Comparison of ENCODE assay signal across 13 cellular contexts in genomic region chr14:96799489-96800056, GRCh38. TPM values are rescaled to one million over a fixed set of nuclear protein-coding genes. Genes with fewer than 3 reads are reported as not detected.
DNase-seq lines count a peak whose midpoint lies in the region; ATAC-seq and TF ChIP-seq lines count a peak whose summit lies in the region.
"Had no signal": no experiment of that assay in that cellular context is flagged by ENCODE, and none has a peak within 500 bp of the region (broad histone marks: within the 10 kb centered on the region; RNA-seq: fewer than 3 reads in every experiment).

No MANE protein-coding gene starts in this region.

- H4K20me1 ChIP-seq in DOHH2 (ENCODE audit: control insufficient read depth, insufficient read depth, low read depth, low read length): peaks cover 48% of the 10 kb centered on the region

- H3K4me2 ChIP-seq in DOHH2 (ENCODE audit: low read length): peak overlapping the region; percentile 85

- H3K27ac Mint-ChIP-seq in T-helper 1 cell treated with Interleukin-12 subunit alpha and Interleukin-12 subunit beta and Interleukin-4 antibody, amounts not matched to agents 30 μg/mL and 1 μg/mL, for 36 hours: no peak overlapping the region
- H3K27ac Mint-ChIP-seq in natural killer cell: no peak overlapping the region
- H3K27ac Mint-ChIP-seq: activated naive CD4-positive, alpha-beta T cell treated with anti-CD3 and anti-CD28 coated beads, Interleukin-2, amount 10 ng/mL, durations not matched to agents 7 days and 5 days had no signal

- H3K9ac ChIP-seq in SK-N-MC (ENCODE audit: insufficient read length): peak overlapping the region; percentile 95

- H3K79me2 ChIP-seq in DOHH2 (ENCODE audit: control insufficient read depth, low read length): peaks cover 73% of the 10 kb centered on the region

- no peak for TF ChIP-seq CTCF in DOHH2 (IDR thresholded peaks at IDR 0.05; ENCODE audit: low read depth, low read length, poor library complexity, severe bottlenecking)
- TF ChIP-seq CTCF in natural killer cell (IDR thresholded peaks at IDR 0.05): no peak

- H3K9me2 ChIP-seq in DOHH2 (replicated peaks; ENCODE audit: control insufficient read depth, low read length): no peaks in the 10 kb centered on the region

- H3K9me3 ChIP-seq in DOHH2 (ENCODE audit: control insufficient read depth, insufficient read depth, low read length) (no peaks in the 10 kb centered on the region), SK-N-MC (ENCODE audit: low read depth, low read length) (no peaks in the 10 kb centered on the region)
- H3K9me3 ChIP-seq: lower lobe of right lung, spleen had no signal

- H3K36me3 Mint-ChIP-seq in T-helper 1 cell treated with Interleukin-12 subunit alpha and Interleukin-12 subunit beta and Interleukin-4 antibody, amounts not matched to agents 30 μg/mL and 1 μg/mL, for 36 hours (ENCODE audit: low read depth): peaks cover 3% of the 10 kb centered on the region
- no peaks in the 10 kb centered on the region for H3K36me3 Mint-ChIP-seq in natural killer cell

- no peak for ATAC-seq in natural killer cell
- ATAC-seq: lower lobe of right lung had no signal

- intact Hi-C loops in natural killer cell (cut with micrococcal nuclease): loop anchor here (5.0 kb wide), 1 partner anchor 297 kb away; the partner anchor contains the start of gene PAPOLA

- peak overlapping the region; percentile 26; the same call in 1 of the 2 replicates for H3K4me3 ChIP-seq in DOHH2 (ENCODE audit: low read length)
- H3K4me3 ChIP-seq in SK-N-MC: peak overlapping the region; percentile 95
- H3K4me3 ChIP-seq: lower lobe of right lung had no signal

- H3K27me3 ChIP-seq in DOHH2 (ENCODE audit: control insufficient read depth, low read length): peaks cover 8% of the 10 kb centered on the region
- H3K27me3 ChIP-seq: spleen had no signal

- H3K36me3 ChIP-seq in DOHH2 (ENCODE audit: control insufficient read depth, low read length) (peaks cover 43% of the 10 kb centered on the region), SK-N-MC (ENCODE audit: insufficient read depth, low read length) (no peaks in the 10 kb centered on the region; the same call in 1 of the 2 replicates)
- H3K36me3 ChIP-seq: lower lobe of right lung, spleen had no signal

- peaks cover 7% of the 10 kb centered on the region for H3K27me3 Mint-ChIP-seq in T-helper 1 cell treated with Interleukin-12 subunit alpha and Interleukin-12 subunit beta and Interleukin-4 antibody, amounts not matched to agents 30 μg/mL and 1 μg/mL, for 36 hours (ENCODE audit: low read depth)
- no peaks in the 10 kb centered on the region for H3K27me3 Mint-ChIP-seq in natural killer cell (ENCODE audit: low read depth in 2 of 2)

- peaks cover 34% of the 10 kb centered on the region for H3K4me1 Mint-ChIP-seq in T-helper 1 cell treated with Interleukin-12 subunit alpha and Interleukin-12 subunit beta and Interleukin-4 antibody, amounts not matched to agents 30 μg/mL and 1 μg/mL, for 36 hours (ENCODE audit: low read depth)
- peaks cover 29 to 31% of the 10 kb centered on the region in 2 donors for H3K4me1 Mint-ChIP-seq in natural killer cell

- H3K4me3 Mint-ChIP-seq in T-helper 1 cell treated with Interleukin-12 subunit alpha and Interleukin-12 subunit beta and Interleukin-4 antibody, amounts not matched to agents 30 μg/mL and 1 μg/mL, for 36 hours: peak overlapping the region; percentile 52
- peak overlapping the region; percentile 32 for H3K4me3 Mint-ChIP-seq in natural killer cell

- H3K27ac ChIP-seq in DOHH2 (ENCODE audit: low read depth, low read length) (no peak overlapping the region), SK-N-MC (no peak overlapping the region)
- H3K27ac ChIP-seq: lower lobe of right lung, spleen had no signal

- H3K4me1 ChIP-seq in DOHH2 (ENCODE audit: control insufficient read depth, low read length): peaks cover 22% of the 10 kb centered on the region

- H3K9me3 Mint-ChIP-seq in T-helper 1 cell treated with Interleukin-12 subunit alpha and Interleukin-12 subunit beta and Interleukin-4 antibody, amounts not matched to agents 30 μg/mL and 1 μg/mL, for 36 hours: no peaks in the 10 kb centered on the region
- no peaks in the 10 kb centered on the region for H3K9me3 Mint-ChIP-seq in natural killer cell
- H3K9me3 Mint-ChIP-seq: activated naive CD4-positive, alpha-beta T cell treated with anti-CD3 and anti-CD28 coated beads, Interleukin-2, amount 10 ng/mL, durations not matched to agents 7 days and 5 days had no signal

- H3F3A ChIP-seq in DOHH2 (ENCODE audit: control insufficient read depth, insufficient read depth): no peaks in the 10 kb centered on the region

- DNase-seq in T-helper 1 cell (no peak), SK-N-MC (ENCODE audit: low read depth, low spot score) (no peak), natural killer cell (no peak), NCI-H446 (lab: John Stamatoyannopoulos, UW) (no peak), H4 (ENCODE audit: low spot score) (no peak), NOMO-1 (lab: John Stamatoyannopoulos, UW; ENCODE audit: unreplicated experiment in 2 of 2) (no peak)
- DNase-seq: activated CD8-positive, alpha-beta memory T cell treated with anti-CD3 and anti-CD28 coated beads, Interleukin-2, amount 50 U/mL, for 4 hours; activated naive CD4-positive, alpha-beta T cell treated with anti-CD3 and anti-CD28 coated beads, Interleukin-2, amount 10 ng/mL, durations not matched to agents 7 days and 5 days; lower lobe of right lung; NCI-H446 treated with DMSO at 0.1 percent for 48 hours; spleen had no signal

RNA-seq across cellular contexts. Expression of gene VRK1, which starts 2.4 kb away (rescaled TPM):
- total RNA-seq in natural killer cell: 10 to 100 TPM; 34.4 to 40.6 (median 37.3) TPM
- total RNA-seq in H4 (2014; rRNA removed; shearing (Covaris generic)): 49.9 and 83.5 TPM in 2 replicates
